10 cellular contexts compared by ENCODE assay signal in genomic region chr5:140342287-140342686, GRCh38. TPM values are rescaled to one million over a fixed set of nuclear protein-coding genes. Genes with fewer than 3 reads are reported as not detected.
DNase-seq lines count a peak whose midpoint lies in the region; ATAC-seq and TF ChIP-seq lines count a peak whose summit lies in the region.
"Had no signal": no experiment of that assay in that cellular context is flagged by ENCODE, and none has a peak within 500 bp of the region (broad histone marks: within the 10 kb centered on the region; RNA-seq: fewer than 3 reads in every experiment).

No MANE protein-coding gene starts in this region.

- peak overlapping the region; percentile 86 for H3K4me3 Mint-ChIP-seq in activated naive CD8-positive, alpha-beta T cell treated with anti-CD3 and anti-CD28 coated beads for 36 hours
- no peak overlapping the region for H3K4me3 Mint-ChIP-seq in HFFc6

- ATAC-seq in GM21737 (IDR thresholded peaks at IDR 0.05; ENCODE audit: unreplicated experiment), result no peak

- intact Hi-C loops in posterior vena cava (cut with DNase I), result loop anchor here in 1 of 2 donors (10.0 kb wide), 1 partner anchor 167 kb away; the partner anchor contains the start of gene CYSTM1

- DNase-seq in Daoy (ENCODE audit: low read depth) (peak; percentile 37), NAMALWA (ENCODE audit: low spot score) (peak; percentile 58), posterior vena cava (ENCODE audit: low spot score) (peak; percentile 74), DMS153 (lab: John Stamatoyannopoulos, UW) (no peak), NCI-H2227 (lab: John Stamatoyannopoulos, UW; ENCODE audit: unreplicated experiment) (no peak), HFFc6 (no peak)
- DNase-seq in activated naive CD8-positive, alpha-beta T cell treated with anti-CD3 and anti-CD28 coated beads for 36 hours, result peak; percentile 41
- DNase-seq: NCI-H345 had no signal

- H3K36me3 Mint-ChIP-seq in activated naive CD8-positive, alpha-beta T cell treated with anti-CD3 and anti-CD28 coated beads for 36 hours, result peaks cover 24% of the 10 kb centered on the region
- peaks cover 18% of the 10 kb centered on the region for H3K36me3 Mint-ChIP-seq in HFFc6 (ENCODE audit: low read depth)

- peaks cover 12% of the 10 kb centered on the region for H3K27me3 Mint-ChIP-seq in activated naive CD8-positive, alpha-beta T cell treated with anti-CD3 and anti-CD28 coated beads for 36 hours
- H3K27me3 Mint-ChIP-seq in HFFc6 (ENCODE audit: insufficient read depth), result peaks cover 2% of the 10 kb centered on the region; the same call in 1 of the 2 replicates

- peak overlapping the region; percentile 93 for H3K27ac Mint-ChIP-seq in activated naive CD8-positive, alpha-beta T cell treated with anti-CD3 and anti-CD28 coated beads for 36 hours
- H3K27ac Mint-ChIP-seq in HFFc6, result no peak overlapping the region

- peaks cover 2% of the 10 kb centered on the region for H3K9me3 Mint-ChIP-seq in activated naive CD8-positive, alpha-beta T cell treated with anti-CD3 and anti-CD28 coated beads for 36 hours
- no peaks in the 10 kb centered on the region for H3K9me3 Mint-ChIP-seq in HFFc6

- TF ChIP-seq CTCF in HFFc6 (IDR thresholded peaks at IDR 0.05), result no peak

- H3K4me1 Mint-ChIP-seq in activated naive CD8-positive, alpha-beta T cell treated with anti-CD3 and anti-CD28 coated beads for 36 hours, result peaks cover 50% of the 10 kb centered on the region
- peaks cover 77% of the 10 kb centered on the region for H3K4me1 Mint-ChIP-seq in HFFc6 (ENCODE audit: low read depth)

RNA-seq across cellular contexts. Expression of gene HBEGF, which starts 4.1 kb away (rescaled TPM):
- 68.9 and 81.9 TPM in 2 replicates for total RNA-seq in Daoy (2014; rRNA removed; shearing (Covaris generic))
- total RNA-seq in activated naive CD8-positive, alpha-beta T cell treated with anti-CD3 and anti-CD28 coated beads for 36 hours, result 1 to 10 TPM; 5.7 TPM
- total RNA-seq in posterior vena cava, result 1 to 10 TPM; 6.9 to 9.5 TPM
- 10 to 100 TPM in 1 of 6 experiments, 1 to 10 TPM in 5; 5.6 to 10.2 (median 6.9) TPM for total RNA-seq in HFFc6 (2021; fragmentation: NEBNext Ultra II Directional; extraction: Animal tissue kit (Norgen Biotek cat#: 25700))

RNA-seq across cellular contexts. Expression of gene SLC4A9, which starts 17.7 kb away (rescaled TPM):
- total RNA-seq in Daoy (2014; rRNA removed; shearing (Covaris generic)), result not detected in 2 replicates
- not detected for total RNA-seq in activated naive CD8-positive, alpha-beta T cell treated with anti-CD3 and anti-CD28 coated beads for 36 hours
- total RNA-seq in posterior vena cava, result not detected
- not detected for total RNA-seq in HFFc6 (2021; fragmentation: NEBNext Ultra II Directional; extraction: Animal tissue kit (Norgen Biotek cat#: 25700))
- total RNA-seq: fibroblast of villous mesenchyme had no signal

RNA-seq across cellular contexts. Expression of gene PFDN1, which starts 39.4 kb away (rescaled TPM):
- 144 and 162 TPM in 2 replicates for total RNA-seq in Daoy (2014; rRNA removed; shearing (Covaris generic))
- total RNA-seq in activated naive CD8-positive, alpha-beta T cell treated with anti-CD3 and anti-CD28 coated beads for 36 hours, result 10 to 100 TPM; 64.0 to 68.5 TPM
- 10 to 100 TPM; 38.2 to 46.2 TPM for total RNA-seq in posterior vena cava
- 10 to 100 TPM; 75.0 to 95.8 (median 89.0) TPM for total RNA-seq in HFFc6 (2021; fragmentation: NEBNext Ultra II Directional; extraction: Animal tissue kit (Norgen Biotek cat#: 25700))

RNA-seq across cellular contexts. Expression of gene ANKHD1, which starts 59.3 kb away (rescaled TPM):
- total RNA-seq in Daoy (2014; rRNA removed; shearing (Covaris generic)), result 45.8 and 67.5 TPM in 2 replicates
- total RNA-seq in activated naive CD8-positive, alpha-beta T cell treated with anti-CD3 and anti-CD28 coated beads for 36 hours, result 10 to 100 TPM; 86.7 to 89.6 TPM
- total RNA-seq in posterior vena cava, result 10 to 100 TPM; 90.8 to 93.2 TPM
- total RNA-seq in HFFc6 (2021; fragmentation: NEBNext Ultra II Directional; extraction: Animal tissue kit (Norgen Biotek cat#: 25700)), result 10 to 100 TPM; 35.4 to 49.7 (median 41.5) TPM

Comparison
In these comparisons a context has a peak if more than half of its experiments do, and no peak if none do; other contexts are left out.
1. DNase-seq: peak in Daoy (single experiment), NAMALWA (single experiment), activated naive CD8-positive, alpha-beta T cell treated with anti-CD3 and anti-CD28 coated beads for 36 hours (single experiment) and posterior vena cava (single experiment); none in DMS153 (single experiment), NCI-H2227 (single experiment) and HFFc6 (single experiment).